Comparison of ENCODE assay signal across 20 cellular contexts in the genomic region with DNA sequence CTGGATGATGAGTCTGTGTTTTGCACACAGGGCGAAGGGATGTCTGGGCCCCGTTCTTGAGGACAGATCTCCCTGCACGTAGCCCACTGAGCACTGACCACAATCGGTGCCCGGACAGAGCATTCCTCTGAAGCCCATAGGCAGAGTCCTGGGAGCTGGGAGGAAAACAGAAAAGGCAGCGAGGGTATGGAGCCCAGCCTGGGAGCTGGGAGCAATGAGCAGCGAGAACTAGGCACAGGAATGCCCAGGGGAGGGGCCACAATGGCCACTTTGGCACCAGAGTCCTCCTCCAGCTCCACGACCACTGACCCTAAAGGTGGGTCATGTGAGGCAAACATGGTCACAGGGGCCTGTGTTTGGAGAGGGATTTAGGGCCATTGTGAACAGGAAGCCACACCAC.
"Had no signal": no experiment of that assay in that cellular context is flagged by ENCODE, and none has a peak within 500 bp of the region (broad histone marks: within the 10 kb centered on the region; RNA-seq: fewer than 3 reads in every experiment).

No MANE protein-coding gene starts in this region.

- H2AFZ ChIP-seq: hepatocyte had no signal

- H3K9me3 ChIP-seq: gastrocnemius medialis, heart left ventricle, lower lobe of right lung, neutrophil, pancreas, right lobe of liver, stomach, thyroid gland had no signal

- H3K4me3 ChIP-seq: coronary artery, gastrocnemius medialis, heart left ventricle, hepatocyte, lower lobe of right lung, pancreas, right lobe of liver, stomach, thyroid gland had no signal

- H3K9me3 Mint-ChIP-seq: natural killer cell; stimulated activated naive B cell treated with anti-CD40 and anti-IgM and Interleukin-4, amounts not matched to agents 10 μg/mL and 1 μg/mL and 100 μg/mL, for 72 hours had no signal

- H3K27ac Mint-ChIP-seq: natural killer cell; stimulated activated naive B cell treated with anti-CD40 and anti-IgM and Interleukin-4, amounts not matched to agents 10 μg/mL and 1 μg/mL and 100 μg/mL, for 72 hours had no signal

- ATAC-seq: gastrocnemius medialis; lower lobe of right lung; natural killer cell; right lobe of liver; stimulated activated naive B cell treated with anti-CD40 and anti-IgM and Interleukin-4, amounts not matched to agents 10 μg/mL and 1 μg/mL and 100 μg/mL, for 72 hours had no signal

- H3K27me3 ChIP-seq: hepatocyte, neutrophil, pancreas, right lobe of liver, thyroid gland had no signal

- H3K4me1 Mint-ChIP-seq: natural killer cell; stimulated activated naive B cell treated with anti-CD40 and anti-IgM and Interleukin-4, amounts not matched to agents 10 μg/mL and 1 μg/mL and 100 μg/mL, for 72 hours had no signal

- H3K27ac ChIP-seq: coronary artery, gastrocnemius medialis, hepatocyte, lower lobe of right lung, neutrophil, right lobe of liver, stomach, thyroid gland had no signal

- H3K4me1 ChIP-seq: gastrocnemius medialis, lower lobe of right lung, thyroid gland had no signal

- H3K4me3 Mint-ChIP-seq: natural killer cell; stimulated activated naive B cell treated with anti-CD40 and anti-IgM and Interleukin-4, amounts not matched to agents 10 μg/mL and 1 μg/mL and 100 μg/mL, for 72 hours had no signal

- H3K36me3 Mint-ChIP-seq: natural killer cell; stimulated activated naive B cell treated with anti-CD40 and anti-IgM and Interleukin-4, amounts not matched to agents 10 μg/mL and 1 μg/mL and 100 μg/mL, for 72 hours had no signal

- H3K36me3 ChIP-seq: gastrocnemius medialis, heart left ventricle, lower lobe of right lung, neutrophil, pancreas, right lobe of liver, stomach, thyroid gland had no signal

- H3K79me2 ChIP-seq: hepatocyte had no signal

- DNase-seq: dermis blood vessel endothelial cell; effector memory CD4-positive, alpha-beta T cell; foreskin fibroblast; gastrocnemius medialis; heart left ventricle; left ventricle myocardium superior; lower lobe of right lung; natural killer cell; pancreas; retina; stimulated activated CD4-positive, alpha-beta T cell treated with anti-CD3 and anti-CD28 coated beads, Interleukin-15, amount 100 ng/mL, for 24 hours; stimulated activated CD4-positive, alpha-beta T cell treated with anti-CD3 and anti-CD28 coated beads, Interleukin-2, amount 100 ng/mL, for 48 hours; stimulated activated naive B cell treated with anti-CD40 and anti-IgM and Interleukin-4, amounts not matched to agents 10 μg/mL and 1 μg/mL and 100 μg/mL, for 72 hours; stomach; thyroid gland; trophoblast cell had no signal

- H3K4me2 ChIP-seq: hepatocyte had no signal
